In genomic region chr17:47792979-47793378, GRCh38 we compare ENCODE assay signal across 31 cellular contexts. TPM values are rescaled to one million over a fixed set of nuclear protein-coding genes. Genes with fewer than 3 reads are reported as not detected.
"Had no signal": no experiment of that assay in that cellular context is flagged by ENCODE, and none has a peak within 500 bp of the region (broad histone marks: within the 10 kb centered on the region; RNA-seq: fewer than 3 reads in every experiment).

No MANE protein-coding gene starts in this region.

- ATAC-seq: activated CD4-positive, CD25-positive, alpha-beta regulatory T cell treated with anti-CD3 and anti-CD28 coated beads, Interleukin-2, amount 50 U/mL, for 24 hours; activated naive CD4-positive, alpha-beta T cell treated with anti-CD3 and anti-CD28 coated beads, Interleukin-2, amount 50 U/mL, for 72 hours; activated T-cell treated with anti-CD3 and anti-CD28 coated beads, Interleukin-2, amount 50 U/mL, for 4 hours; activated T-helper 17 cell treated with anti-CD3 and anti-CD28 coated beads, Interleukin-2, amount 50 U/mL, for 72 hours; foreskin keratinocyte; gastrocnemius medialis; heart left ventricle; T-helper 17 cell had no signal

- DNase-seq: activated B cell treated with CpG ODN at 0.5 μM for 24 hours; activated CD4-positive, alpha-beta T cell treated with anti-CD3 and anti-CD28 coated beads for 48 hours; activated CD4-positive, alpha-beta T cell treated with anti-CD3 and anti-CD28 coated beads, Interleukin-2, amount 50 U/mL, for 1 hour; activated CD4-positive, alpha-beta T cell treated with anti-CD3 and anti-CD28 coated beads, Interleukin-2, amount 50 U/mL, for 48 hours; activated gamma-delta T cell; activated naive CD4-positive, alpha-beta T cell; activated naive CD4-positive, alpha-beta T cell treated with anti-CD3 and anti-CD28 coated beads, Interleukin-2, amount 10 ng/mL, durations not matched to agents 7 days and 5 days; activated naive CD8-positive, alpha-beta T cell treated with anti-CD3 and anti-CD28 coated beads, Interleukin-2, amount 10 ng/mL, durations not matched to agents 7 days and 5 days; activated T-cell treated with anti-CD3 and anti-CD28 coated beads, Interleukin-2, amount 50 U/mL, for 4 hours; central memory CD4-positive, alpha-beta T cell; cerebellar nuclear complex; colonic mucosa; dorsolateral prefrontal cortex; effector memory CD4-positive, alpha-beta T cell; erythroblast; foreskin keratinocyte; gastrocnemius medialis; glutamatergic neuron; heart left ventricle; T-helper 1 cell; T-helper 17 cell; T1000; WERI-Rb-1 had no signal

- H3K27ac Mint-ChIP-seq: activated B cell treated with CpG ODN at 0.5 μM for 24 hours; activated naive CD4-positive, alpha-beta T cell treated with anti-CD3 and anti-CD28 coated beads, Interleukin-2, amount 10 ng/mL, durations not matched to agents 7 days and 5 days; activated naive CD8-positive, alpha-beta T cell treated with anti-CD3 and anti-CD28 coated beads, Interleukin-2, amount 10 ng/mL, durations not matched to agents 7 days and 5 days; activated T-helper 17 cell treated with anti-CD3 and anti-CD28 coated beads, Interleukin-2, amount 50 U/mL, for 72 hours; brain; dendritic cell treated with granulocyte-macrophage colony-stimulating factor and Interleukin-4, amounts not matched to agents 40 ng/mL and 50 ng/mL, for 4 days; T-helper 17 cell; T-helper 2 cell treated with Interferon-gamma antibody and Interleukin-4, amounts not matched to agents 5 μg/mL and 100 μg/mL, for 36 hours had no signal

- H3K36me3 Mint-ChIP-seq: activated naive CD4-positive, alpha-beta T cell treated with anti-CD3 and anti-CD28 coated beads, Interleukin-2, amount 10 ng/mL, durations not matched to agents 7 days and 5 days; activated naive CD4-positive, alpha-beta T cell treated with anti-CD3 and anti-CD28 coated beads, Interleukin-2, amount 50 U/mL, for 72 hours; activated naive CD8-positive, alpha-beta T cell treated with anti-CD3 and anti-CD28 coated beads, Interleukin-2, amount 10 ng/mL, durations not matched to agents 7 days and 5 days; brain had no signal

- H3K4me1 Mint-ChIP-seq: activated T-helper 17 cell treated with anti-CD3 and anti-CD28 coated beads, Interleukin-2, amount 50 U/mL, for 72 hours had no signal

- H3K9me3 Mint-ChIP-seq: activated B cell treated with CpG ODN at 0.5 μM for 24 hours; activated naive CD4-positive, alpha-beta T cell treated with anti-CD3 and anti-CD28 coated beads, Interleukin-2, amount 10 ng/mL, durations not matched to agents 7 days and 5 days; activated naive CD4-positive, alpha-beta T cell treated with anti-CD3 and anti-CD28 coated beads, Interleukin-2, amount 50 U/mL, for 72 hours; activated naive CD8-positive, alpha-beta T cell treated with anti-CD3 and anti-CD28 coated beads, Interleukin-2, amount 10 ng/mL, durations not matched to agents 7 days and 5 days; activated T-cell treated with anti-CD3 and anti-CD28 coated beads, Interleukin-2, amount 50 U/mL, for 4 hours; activated T-helper 17 cell treated with anti-CD3 and anti-CD28 coated beads, Interleukin-2, amount 50 U/mL, for 72 hours; dendritic cell treated with granulocyte-macrophage colony-stimulating factor and Interleukin-4, amounts not matched to agents 40 ng/mL and 50 ng/mL, for 4 days; T-helper 2 cell treated with Interferon-gamma antibody and Interleukin-4, amounts not matched to agents 5 μg/mL and 100 μg/mL, for 36 hours had no signal

- H3K4me3 Mint-ChIP-seq: activated B cell treated with CpG ODN at 0.5 μM for 24 hours; activated naive CD4-positive, alpha-beta T cell treated with anti-CD3 and anti-CD28 coated beads, Interleukin-2, amount 10 ng/mL, durations not matched to agents 7 days and 5 days; activated naive CD8-positive, alpha-beta T cell treated with anti-CD3 and anti-CD28 coated beads, Interleukin-2, amount 10 ng/mL, durations not matched to agents 7 days and 5 days; activated T-cell treated with anti-CD3 and anti-CD28 coated beads, Interleukin-2, amount 50 U/mL, for 4 hours; activated T-helper 17 cell treated with anti-CD3 and anti-CD28 coated beads, Interleukin-2, amount 50 U/mL, for 72 hours; brain; dendritic cell treated with granulocyte-macrophage colony-stimulating factor and Interleukin-4, amounts not matched to agents 40 ng/mL and 50 ng/mL, for 4 days; T-helper 17 cell; T-helper 2 cell treated with Interferon-gamma antibody and Interleukin-4, amounts not matched to agents 5 μg/mL and 100 μg/mL, for 36 hours had no signal

RNA-seq across cellular contexts. Expression of gene LRRC46, which starts 38.5 kb away (rescaled TPM):
- total RNA-seq: ascending aorta, cardiac muscle cell had no signal
